In the genomic region with DNA sequence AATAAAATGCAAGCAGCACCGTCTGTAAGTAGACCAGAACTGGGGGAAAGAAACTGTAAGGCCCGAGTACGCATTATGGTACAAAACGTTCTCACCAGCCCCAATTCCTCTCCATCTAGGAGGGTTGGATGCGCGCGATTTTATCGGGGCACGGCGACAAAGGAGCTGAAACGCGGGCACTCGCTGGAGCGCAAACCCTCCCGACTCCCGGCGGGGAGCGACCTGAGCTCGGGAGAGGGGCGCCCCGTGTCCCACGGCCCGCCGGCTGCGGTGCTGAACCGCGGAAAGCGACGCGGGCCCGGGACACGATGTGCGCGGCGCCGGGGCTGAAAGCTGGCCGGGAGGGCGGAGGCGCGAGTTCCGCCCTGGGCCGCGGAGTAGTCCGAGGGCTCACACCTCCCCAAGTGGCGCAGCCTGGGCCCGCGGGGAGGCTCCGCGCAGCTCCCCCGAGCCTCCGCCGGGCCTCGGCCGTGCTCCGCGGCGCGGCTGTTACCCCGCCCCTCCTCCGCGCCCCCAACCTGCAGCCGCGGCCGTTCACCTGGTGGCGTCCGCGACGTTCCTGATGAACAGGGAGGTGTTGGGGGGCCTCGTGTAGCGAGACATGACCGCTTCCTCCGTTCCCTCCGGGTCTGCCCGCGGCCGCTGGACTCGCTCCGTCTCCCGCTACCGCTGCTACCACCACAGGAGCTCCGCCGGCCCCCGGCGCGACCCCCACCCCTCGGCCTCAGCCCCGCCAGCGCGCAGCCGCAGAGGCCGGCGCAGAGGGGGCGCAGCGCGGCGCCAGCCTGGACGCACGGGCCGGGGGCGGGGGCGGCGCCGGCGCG, we compare ENCODE assay signal across 8 cellular contexts. TPM values are rescaled to one million over a fixed set of nuclear protein-coding genes. Genes with fewer than 3 reads are reported as not detected.
DNase-seq lines count a peak whose midpoint lies in the region; ATAC-seq and TF ChIP-seq lines count a peak whose summit lies in the region.

A gene (minus strand): TSS at position 787 of the 824 bp plus-strand sequence. CDS start 184 bp downstream, at position 603.

- H3K4me3 ChIP-seq in GM12865 (ENCODE audit: low read depth, low read length) (peak within 1 kb of the TSS; percentile 48), esophagus muscularis mucosa (peak within 1 kb of the TSS; percentile 70 to 82 (median 74)), testis (peak within 1 kb of the TSS; percentile 64 to 78)

- H3K27me3 ChIP-seq in esophagus muscularis mucosa, result no peaks in the 10 kb centered on the region
- no peaks in the 10 kb centered on the region for H3K27me3 ChIP-seq in testis

- H3K4me3 Mint-ChIP-seq in natural killer cell, result peak within 1 kb of the TSS; percentile 93

- no peaks in the 10 kb centered on the region for H3K9me3 ChIP-seq in esophagus muscularis mucosa
- no peaks in the 10 kb centered on the region for H3K9me3 ChIP-seq in testis

- H3K27ac Mint-ChIP-seq in natural killer cell, result peak within 1 kb of the TSS; percentile 54 to 78

- TF ChIP-seq POLR2A in esophagus muscularis mucosa (IDR thresholded peaks at IDR 0.05; ENCODE audit: low read depth) (no peak), testis (IDR thresholded peaks at IDR 0.05) (no peak)

- TF ChIP-seq CTCF in GM12865 (IDR thresholded peaks at IDR 0.05; ENCODE audit: insufficient read depth, low read depth, low read length, missing control alignments) (no peak), esophagus muscularis mucosa (IDR thresholded peaks at IDR 0.05) (peak in 1 of 3 experiments; percentile 12), natural killer cell (IDR thresholded peaks at IDR 0.05) (no peak), testis (IDR thresholded peaks at IDR 0.05) (no peak)

- TF ChIP-seq EP300 in esophagus muscularis mucosa (IDR thresholded peaks at IDR 0.05), result no peak

- 4% methylated on average over 15 of the region's 105 CpGs for WGBS in esophagus muscularis mucosa
- WGBS in testis, 2 donors, result 0% methylated on average over 10 to 33 of the region's 105 CpGs

- CTCF ChIA-PET in HEK293T (lab: Yijun Ruan, JAX), result interaction anchor here (0.6 to 1.7 kb wide), 6 partner anchors 26 to 134 kb away, joined by 3 to 10 read pairs (median 4); a partner anchor contains a TSS

- peak within 1 kb of the TSS; percentile 55 to 79 (median 67) for H3K27ac ChIP-seq in esophagus muscularis mucosa (replicated peaks in 1 of 4)
- H3K27ac ChIP-seq in testis, result peak within 1 kb of the TSS; percentile 65 to 79

- H3K36me3 ChIP-seq in esophagus muscularis mucosa (no peaks in the 10 kb centered on the region), testis (ENCODE audit: low read depth, missing control alignments) (no peaks in the 10 kb centered on the region)

- DNase-seq in GM12865 (ENCODE audit: low read depth) (peak; percentile 63), HEK293T (ENCODE audit: extremely low spot score) (peak; percentile 70), NCI-H2171 (lab: John Stamatoyannopoulos, UW) (peak; percentile 51), activated T-cell treated with anti-CD3 and anti-CD28 coated beads for 24 hours (ENCODE audit: low read depth) (peak; percentile 16), esophagus muscularis mucosa (ENCODE audit: extremely low spot score) (no peak), natural killer cell (peak; percentile 46), testis (peak; percentile 41), RKO (ENCODE audit: low spot score) (no peak)

- ATAC-seq in natural killer cell, result peak; percentile 89 to 95 (median 93)

- no peaks in the 10 kb centered on the region for H3K36me3 Mint-ChIP-seq in natural killer cell

- peaks cover 0 to 22% (median 16%) of the 10 kb centered on the region in 4 donors for H3K4me1 ChIP-seq in esophagus muscularis mucosa
- no peaks in the 10 kb centered on the region for H3K4me1 ChIP-seq in testis

- H3K4me1 Mint-ChIP-seq in natural killer cell, result peaks cover 6 to 15% of the 10 kb centered on the region in 2 donors

- H3K9me3 Mint-ChIP-seq in natural killer cell, result no peaks in the 10 kb centered on the region

- no peaks in the 10 kb centered on the region for H3K27me3 Mint-ChIP-seq in natural killer cell (ENCODE audit: low read depth in 2 of 2)

- intact Hi-C loops in esophagus muscularis mucosa (cut with DNase I) (no loop called here), natural killer cell (cut with micrococcal nuclease) (loop anchor here (5.0 kb wide), 1 partner anchor 35 kb away; a partner anchor contains a TSS), testis (cut with DNase I; ENCODE audit: low total_unique reads) (no loop called here)

- POLR2A ChIA-PET in HEK293T (lab: Yijun Ruan, JAX), result interaction anchor here (0.7 to 2.6 kb wide), 6 partner anchors 22 to 114 kb away, joined by 3 to 20 read pairs (median 4); a partner anchor contains a TSS

TF ChIP-seq in HEK293T, 16 proteins besides CTCF, POLR2A, EP300 and RAD21:
- TF ChIP-seq SP1 (IDR thresholded peaks at IDR 0.05), result no peak
- TF ChIP-seq L3MBTL2 (conservative IDR thresholded peaks at IDR 0.05), result no peak
- TF ChIP-seq FOXM1 (IDR thresholded peaks at IDR 0.05; ENCODE audit: borderline replicate concordance), result 0 out of 2 replicates have a peak, but pooled peaks have one; percentile 17
- no peak for TF ChIP-seq FOXA1 (IDR thresholded peaks at IDR 0.05)
- no peak for TF ChIP-seq FOXK2 (IDR thresholded peaks at IDR 0.05)

RNA-seq across cellular contexts. Expression of the gene that starts here (rescaled TPM):
- 1 to 10 TPM in 2 of 4 donors, under 1 TPM in 1, not detected in 1; 0.97 to 2.0 (median 1.2) TPM for total RNA-seq in esophagus muscularis mucosa
- under 1 TPM; 0.07 to 0.45 (median 0.45) TPM for total RNA-seq in natural killer cell
- total RNA-seq in testis, result 10 to 100 TPM; 14.7 to 21.7 TPM
- polyA plus RNA-seq in testis (ENCODE audit: insufficient read depth, low read depth, low replicate concordance), result 30.1 TPM

Comparison
In these comparisons a context has a peak if more than half of its experiments do, and no peak if none do; other contexts are left out.
1. RNA of the gene that starts here (total RNA-seq): 14.7 to 21.7 TPM in testis; 0.97 to 2.0 TPM in esophagus muscularis mucosa and 0.07 to 0.45 TPM in natural killer cell; every median in the first group is over 4 times any median in the second.
2. Peak in DNase-seq and ATAC-seq in natural killer cell; RNA of the gene not detected or under 1 TPM.
3. DNase-seq: peak in GM12865 (single experiment), HEK293T (single experiment), NCI-H2171 (single experiment), activated T-cell treated with anti-CD3 and anti-CD28 coated beads for 24 hours (single experiment) and testis (single experiment); none in esophagus muscularis mucosa (single experiment) and RKO (single experiment).
4. Peak in every context shown above with its lines, with median percentiles within 50 percentile points of each other: H3K4me3 ChIP-seq.